10 cellular contexts compared by ENCODE assay signal in the genomic region with DNA sequence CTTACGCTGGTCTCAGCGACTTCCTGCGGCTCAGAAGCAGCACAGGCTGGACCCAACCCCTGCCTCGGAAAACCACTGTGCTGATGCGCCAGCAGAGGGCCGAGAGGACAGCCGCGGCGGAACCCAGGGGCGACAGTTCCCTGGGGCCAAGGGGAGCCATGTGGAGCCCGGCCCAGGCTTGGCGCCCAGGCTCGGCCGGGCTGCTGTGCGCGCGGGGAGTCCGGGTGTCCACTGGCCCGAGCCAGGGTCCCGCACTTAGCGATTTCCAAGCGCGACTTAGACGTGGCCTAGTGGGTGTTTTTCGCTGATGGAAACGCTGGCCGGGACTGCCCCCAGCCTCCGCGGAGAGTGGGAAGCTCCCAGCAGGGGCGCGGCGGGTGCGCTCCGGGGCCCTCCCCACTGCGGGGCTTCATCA. TPM values are rescaled to one million over a fixed set of nuclear protein-coding genes. Genes with fewer than 3 reads are reported as not detected.
DNase-seq lines count a peak whose midpoint lies in the region; ATAC-seq, FAIRE-seq and TF ChIP-seq lines count a peak whose summit lies in the region.
"Had no signal": no experiment of that assay in that cellular context is flagged by ENCODE, and none has a peak within 500 bp of the region (broad histone marks: within the 10 kb centered on the region; RNA-seq: fewer than 3 reads in every experiment).

No MANE protein-coding gene starts in this region.

- H3K9ac ChIP-seq in astrocyte (ENCODE audit: low read length), result peak overlapping the region; percentile 35
- H3K9ac ChIP-seq in iPS-15b (ENCODE audit: low read depth, low read length), result peak overlapping the region; percentile 41

- H3K27ac Mint-ChIP-seq in astrocyte (ENCODE audit: unreplicated experiment), result no peak overlapping the region
- H3K27ac Mint-ChIP-seq in stimulated activated naive CD8-positive, alpha-beta T cell treated with anti-CD3 and anti-CD28 coated beads, Interleukin-15, amount 100 ng/mL, for 72 hours, result no peak overlapping the region

- H3K36me3 Mint-ChIP-seq in astrocyte (ENCODE audit: low read depth, unreplicated experiment), result peaks cover 1% of the 10 kb centered on the region

- H3K9me3 ChIP-seq in astrocyte (ENCODE audit: insufficient read depth, low read depth, low read length) (peaks cover 2% of the 10 kb centered on the region), iPS-15b (ENCODE audit: control insufficient read depth, insufficient read depth, low read length) (no peaks in the 10 kb centered on the region), prostate gland (no peaks in the 10 kb centered on the region)

- H2AFZ ChIP-seq in astrocyte (ENCODE audit: low read depth, low read length), result peak overlapping the region; percentile 94

- DNase-seq in NCI-H146 (lab: John Stamatoyannopoulos, UW) (peak; percentile 45), NCI-H146 treated with DMSO at 0.1 percent for 48 hours (lab: John Stamatoyannopoulos, UW; ENCODE audit: unreplicated experiment) (no peak), astrocyte (ENCODE audit: low read depth) (peak; percentile 20), prostate gland (ENCODE audit: low spot score) (no peak), MV-4-11 (lab: John Stamatoyannopoulos, UW) (no peak)
- no peak for DNase-seq in stimulated activated naive CD8-positive, alpha-beta T cell treated with anti-CD3 and anti-CD28 coated beads, Interleukin-15, amount 100 ng/mL, for 72 hours
- DNase-seq in stimulated activated CD8-positive, alpha-beta memory T cell treated with anti-CD3 and anti-CD28 coated beads, Interleukin-4, amount 100 ng/mL, for 48 hours, result no peak
- DNase-seq: NCI-H2029 treated with DMSO at 0.1 percent for 48 hours had no signal

- ATAC-seq in stimulated activated naive CD8-positive, alpha-beta T cell treated with anti-CD3 and anti-CD28 coated beads, Interleukin-15, amount 100 ng/mL, for 72 hours, result peak; percentile 49

- H3K4me3 ChIP-seq in astrocyte (ENCODE audit: insufficient read depth, low read depth, low read length) (peak overlapping the region; percentile 33), iPS-15b (ENCODE audit: low read depth, low read length) (peak overlapping the region; percentile 54), prostate gland (no peak overlapping the region)

- no peaks in the 10 kb centered on the region for H3K36me3 ChIP-seq in astrocyte (ENCODE audit: insufficient read depth, low read length)
- H3K36me3 ChIP-seq in iPS-15b (ENCODE audit: control insufficient read depth, insufficient read depth, low read length), result no peaks in the 10 kb centered on the region
- no peaks in the 10 kb centered on the region for H3K36me3 ChIP-seq in prostate gland

- peaks cover 2% of the 10 kb centered on the region for H3K9me3 Mint-ChIP-seq in astrocyte (ENCODE audit: unreplicated experiment)
- H3K9me3 Mint-ChIP-seq in stimulated activated naive CD8-positive, alpha-beta T cell treated with anti-CD3 and anti-CD28 coated beads, Interleukin-15, amount 100 ng/mL, for 72 hours, result peaks cover 8 to 14% of the 10 kb centered on the region in 2 donors

- no peak for TF ChIP-seq POLR2A in prostate gland (IDR thresholded peaks at IDR 0.05)

- H3K4me2 ChIP-seq in astrocyte (ENCODE audit: low read length), result peak overlapping the region; percentile 84

- H3K4me1 ChIP-seq in astrocyte (ENCODE audit: insufficient read depth, low read length) (peaks cover 7% of the 10 kb centered on the region), iPS-15b (ENCODE audit: control insufficient read depth, insufficient read depth, low read length) (no peaks in the 10 kb centered on the region), prostate gland (replicated peaks) (no peaks in the 10 kb centered on the region)

- no peaks in the 10 kb centered on the region for H4K20me1 ChIP-seq in astrocyte (ENCODE audit: insufficient read depth, low read length)

- 6% methylated on average over 35 of the region's 35 CpGs for WGBS in prostate gland

- H3K27ac ChIP-seq in astrocyte (ENCODE audit: low read depth, low read length) (no peak overlapping the region), prostate gland (no peak overlapping the region)

- no peaks in the 10 kb centered on the region for H3K4me1 Mint-ChIP-seq in astrocyte (ENCODE audit: low read depth, unreplicated experiment)
- peaks cover 11% of the 10 kb centered on the region for H3K4me1 Mint-ChIP-seq in stimulated activated naive CD8-positive, alpha-beta T cell treated with anti-CD3 and anti-CD28 coated beads, Interleukin-15, amount 100 ng/mL, for 72 hours

- H3K4me3 Mint-ChIP-seq in astrocyte (ENCODE audit: unreplicated experiment), result no peak overlapping the region
- peak overlapping the region; percentile 15 to 52 for H3K4me3 Mint-ChIP-seq in stimulated activated naive CD8-positive, alpha-beta T cell treated with anti-CD3 and anti-CD28 coated beads, Interleukin-15, amount 100 ng/mL, for 72 hours

- intact Hi-C loops in prostate gland (cut with DNase I), result no loop called here

- H3K27me3 Mint-ChIP-seq in astrocyte (ENCODE audit: low read depth, unreplicated experiment), result peaks cover 28% of the 10 kb centered on the region
- H3K27me3 Mint-ChIP-seq in stimulated activated naive CD8-positive, alpha-beta T cell treated with anti-CD3 and anti-CD28 coated beads, Interleukin-15, amount 100 ng/mL, for 72 hours, result peaks cover 52% of the 10 kb centered on the region

- H3K27me3 ChIP-seq in astrocyte (ENCODE audit: insufficient read depth, low read length) (no peaks in the 10 kb centered on the region), iPS-15b (ENCODE audit: control insufficient read depth, insufficient read depth, low read length) (peaks cover 34% of the 10 kb centered on the region), prostate gland (replicated peaks; ENCODE audit: insufficient read depth) (peaks cover 2% of the 10 kb centered on the region)

- TF ChIP-seq CTCF in astrocyte (IDR thresholded peaks at IDR 0.05; ENCODE audit: insufficient read depth, low read depth, low read length) (peak; percentile 30), prostate gland (IDR thresholded peaks at IDR 0.05) (peak in 1 of 4 experiments; percentile 32)

- no peak for FAIRE-seq in astrocyte (lab: Jason Lieb, UNC)

- H3K79me2 ChIP-seq in astrocyte (ENCODE audit: insufficient read depth, low read length), result no peaks in the 10 kb centered on the region

RNA-seq across cellular contexts. Expression of gene ZNF32, which starts 18.6 kb away (rescaled TPM):
- total RNA-seq in astrocyte, result 19.2 and 19.7 TPM in 2 replicates
- 10 to 100 TPM; 31.6 to 52.8 TPM for total RNA-seq in prostate gland
- total RNA-seq: A172 had no signal

Comparison
In these comparisons a context has a peak if more than half of its experiments do, and no peak if none do; other contexts are left out.
1. DNase-seq: peak in NCI-H146 (single experiment) and astrocyte (single experiment); none in NCI-H146 treated with DMSO at 0.1 percent for 48 hours (single experiment), stimulated activated naive CD8-positive, alpha-beta T cell treated with anti-CD3 and anti-CD28 coated beads, Interleukin-15, amount 100 ng/mL, for 72 hours (0 of 2), prostate gland (single experiment), stimulated activated CD8-positive, alpha-beta memory T cell treated with anti-CD3 and anti-CD28 coated beads, Interleukin-4, amount 100 ng/mL, for 48 hours (single experiment) and MV-4-11 (single experiment).
2. H3K4me3 ChIP-seq: peak in astrocyte (single experiment) and iPS-15b (single experiment); none in prostate gland (0 of 2).